In genomic region chr5:40904205-40904993, GRCh38 we compare ENCODE assay signal across 8 cellular contexts. TPM values are rescaled to one million over a fixed set of nuclear protein-coding genes. Genes with fewer than 3 reads are reported as not detected.
A peak's percentile ranks its signal among the peaks of the same experiment; 100 is the strongest.
DNase-seq lines count a peak whose midpoint lies in the region; ATAC-seq and TF ChIP-seq lines count a peak whose summit lies in the region.

No MANE protein-coding gene starts in this region.

- H3K4me3 ChIP-seq in breast epithelium = no peak overlapping the region

- H3K27me3 ChIP-seq in breast epithelium = no peaks in the 10 kb centered on the region

- H3K4me3 Mint-ChIP-seq in activated T-cell treated with anti-CD3 and anti-CD28 coated beads, Interleukin-2, amount 50 U/mL, for 4 hours = no peak overlapping the region
- H3K4me3 Mint-ChIP-seq in stimulated activated naive CD8-positive, alpha-beta T cell treated with anti-CD3 and anti-CD28 coated beads, Interleukin-15, amount 100 ng/mL, for 72 hours = no peak overlapping the region

- intact Hi-C loops in breast epithelium (cut with DNase I; ENCODE audit: low total_unique reads) = loop anchor here (5.0 kb wide), 1 partner anchor 727 kb away; no protein-coding TSS in a partner anchor

- TF ChIP-seq CTCF in breast epithelium (IDR thresholded peaks at IDR 0.05) = peak; percentile 71 to 90 (median 79)

- H3K27ac Mint-ChIP-seq in stimulated activated naive CD8-positive, alpha-beta T cell treated with anti-CD3 and anti-CD28 coated beads, Interleukin-15, amount 100 ng/mL, for 72 hours = no peak overlapping the region

- H3K4me1 Mint-ChIP-seq in activated T-cell treated with anti-CD3 and anti-CD28 coated beads, Interleukin-2, amount 50 U/mL, for 4 hours (ENCODE audit: low read depth) = peaks cover 3% of the 10 kb centered on the region
- no peaks in the 10 kb centered on the region for H3K4me1 Mint-ChIP-seq in stimulated activated naive CD8-positive, alpha-beta T cell treated with anti-CD3 and anti-CD28 coated beads, Interleukin-15, amount 100 ng/mL, for 72 hours

- TF ChIP-seq POLR2A in breast epithelium (IDR thresholded peaks at IDR 0.05) = no peak

- peak; percentile 52 to 57 for ATAC-seq in activated T-cell treated with anti-CD3 and anti-CD28 coated beads, Interleukin-2, amount 50 U/mL, for 4 hours
- peak; percentile 95 for ATAC-seq in GM21723 (IDR thresholded peaks at IDR 0.05; ENCODE audit: unreplicated experiment)
- ATAC-seq in stimulated activated naive CD8-positive, alpha-beta T cell treated with anti-CD3 and anti-CD28 coated beads, Interleukin-15, amount 100 ng/mL, for 72 hours = peak; percentile 83

- no peaks in the 10 kb centered on the region for H3K9me3 Mint-ChIP-seq in activated T-cell treated with anti-CD3 and anti-CD28 coated beads, Interleukin-2, amount 50 U/mL, for 4 hours
- H3K9me3 Mint-ChIP-seq in stimulated activated naive CD8-positive, alpha-beta T cell treated with anti-CD3 and anti-CD28 coated beads, Interleukin-15, amount 100 ng/mL, for 72 hours = no peaks in the 10 kb centered on the region

- no peak for DNase-seq in activated T-cell treated with anti-CD3 and anti-CD28 coated beads, Interleukin-2, amount 50 U/mL, for 4 hours
- no peak for DNase-seq in activated T-cell treated with anti-CD3 and anti-CD28 coated beads, Interleukin-2, amount 50 U/mL, for 1 hour
- DNase-seq in HuH-7.5 (ENCODE audit: low spot score) = peak; percentile 53
- DNase-seq in OCI-M1 (lab: John Stamatoyannopoulos, UW) = peak; percentile 89
- no peak for DNase-seq in breast epithelium (ENCODE audit: low spot score in 2 of 2)
- DNase-seq in kidney glomerular epithelial cell (lab: John Stamatoyannopoulos, UW) = peak; percentile 37
- DNase-seq in stimulated activated naive CD8-positive, alpha-beta T cell treated with anti-CD3 and anti-CD28 coated beads, Interleukin-15, amount 100 ng/mL, for 72 hours = peak; percentile 19 to 30

- H3K36me3 ChIP-seq in breast epithelium = no peaks in the 10 kb centered on the region

- H3K27me3 Mint-ChIP-seq in activated T-cell treated with anti-CD3 and anti-CD28 coated beads, Interleukin-2, amount 50 U/mL, for 4 hours (ENCODE audit: low read depth) = peaks cover 17% of the 10 kb centered on the region
- peaks cover 15% of the 10 kb centered on the region for H3K27me3 Mint-ChIP-seq in stimulated activated naive CD8-positive, alpha-beta T cell treated with anti-CD3 and anti-CD28 coated beads, Interleukin-15, amount 100 ng/mL, for 72 hours

- H3K9me3 ChIP-seq in breast epithelium = no peaks in the 10 kb centered on the region

- H3K27ac ChIP-seq in breast epithelium = peak overlapping the region in 1 of 2 donors; percentile 83

- H3K4me1 ChIP-seq in breast epithelium = no peaks in the 10 kb centered on the region

- no peaks in the 10 kb centered on the region for H3K36me3 Mint-ChIP-seq in activated T-cell treated with anti-CD3 and anti-CD28 coated beads, Interleukin-2, amount 50 U/mL, for 4 hours (ENCODE audit: insufficient read depth)

RNA-seq across cellular contexts. Expression of gene C7, which starts 4.9 kb away (rescaled TPM):
- 1 to 10 TPM in 1 of 3 donors, under 1 TPM in 2; 0.54 to 1.7 (median 0.63) TPM for total RNA-seq in activated T-cell treated with anti-CD3 and anti-CD28 coated beads, Interleukin-2, amount 50 U/mL, for 4 hours
- 100 to 1,000 TPM in 2 of 3 donors, 10 to 100 TPM in 1; 90.1 to 447 (median 109) TPM for total RNA-seq in breast epithelium

Comparison
In these comparisons a context has a peak if more than half of its experiments do, and no peak if none do; other contexts are left out.
1. DNase-seq: peak in HuH-7.5 (single experiment), OCI-M1 (single experiment), kidney glomerular epithelial cell (single experiment) and stimulated activated naive CD8-positive, alpha-beta T cell treated with anti-CD3 and anti-CD28 coated beads, Interleukin-15, amount 100 ng/mL, for 72 hours (2 of 2); none in activated T-cell treated with anti-CD3 and anti-CD28 coated beads, Interleukin-2, amount 50 U/mL, for 4 hours (single experiment), activated T-cell treated with anti-CD3 and anti-CD28 coated beads, Interleukin-2, amount 50 U/mL, for 1 hour (single experiment) and breast epithelium (0 of 2).
2. RNA of gene C7, which starts 4.9 kb away (total RNA-seq): 90.1 to 447 TPM in breast epithelium; 0.54 to 1.7 TPM in activated T-cell treated with anti-CD3 and anti-CD28 coated beads, Interleukin-2, amount 50 U/mL, for 4 hours; every median in the first group is over 10 times any median in the second.
3. Peak in every context shown above with its lines, with median percentiles within 50 percentile points of each other: ATAC-seq.